ENCODE assay signal across 10 cellular contexts in genomic region chrY:19744381-19745378, GRCh38. TPM values are rescaled to one million over a fixed set of nuclear protein-coding genes. Genes with fewer than 3 reads are reported as not detected.
A peak's percentile ranks its signal among the peaks of the same experiment; 100 is the strongest.
DNase-seq lines count a peak whose midpoint lies in the region; ATAC-seq lines count a peak whose summit lies in the region.
"Had no signal": no experiment of that assay in that cellular context is flagged by ENCODE, and none has a peak within 500 bp of the region (broad histone marks: within the 10 kb centered on the region; RNA-seq: fewer than 3 reads in every experiment).

Gene KDM5D, minus strand, starts transcription at chrY:19744726. Its CDS starts 192 bp downstream, at chrY:19744534.

- peak within 1 kb of the TSS; percentile 73 for H3K4me3 ChIP-seq in thymus (ENCODE audit: low read length)
- H3K4me3 ChIP-seq: BLaER1 had no signal

- no peak for ATAC-seq in GM18870 (IDR thresholded peaks at IDR 0.05; ENCODE audit: unreplicated experiment)

- peak; percentile 5 to 31 (median 20) for DNase-seq in activated CD4-positive, CD25-positive, alpha-beta regulatory T cell (lab: John Stamatoyannopoulos, UW)
- DNase-seq in activated CD4-positive, CD25-positive, alpha-beta regulatory T cell treated with anti-CD3 and anti-CD28 coated beads, Interleukin-2, amount 50 U/mL, for 72 hours: no peak
- DNase-seq in NCI-H2196 treated with DMSO at 0.1 percent for 48 hours (lab: John Stamatoyannopoulos, UW; ENCODE audit: unreplicated experiment) (peak; percentile 74), lung microvascular endothelial cell (ENCODE audit: low read depth in 2 of 2) (no peak), NCI-H82 treated with DMSO at 0.1 percent for 48 hours (lab: John Stamatoyannopoulos, UW; ENCODE audit: unreplicated experiment) (no peak)
- DNase-seq in activated naive CD8-positive, alpha-beta T cell treated with anti-CD3 and anti-CD28 coated beads, Interleukin-2, amount 50 U/mL, for 16 hours (ENCODE audit: low read depth, low spot score): peak; percentile 29
- DNase-seq: upper lobe of left lung had no signal

- peak within 1 kb of the TSS; percentile 86 for H3K27ac ChIP-seq in thymus (ENCODE audit: low read depth)
- H3K27ac ChIP-seq: BLaER1 had no signal

- WGBS in thymus: under 1% methylated on average over 52 of the region's 52 CpGs

- no peaks in the 10 kb centered on the region for H3K27me3 ChIP-seq in thymus (ENCODE audit: control insufficient read depth, insufficient read depth)
- H3K27me3 ChIP-seq: BLaER1, upper lobe of left lung had no signal

- peaks cover 4% of the 10 kb centered on the region for H3K36me3 ChIP-seq in thymus (ENCODE audit: control insufficient read depth, insufficient read depth)
- H3K36me3 ChIP-seq: BLaER1, upper lobe of left lung had no signal

- H3K9me3 ChIP-seq in thymus (ENCODE audit: control insufficient read depth): no peaks in the 10 kb centered on the region
- H3K9me3 ChIP-seq: BLaER1, upper lobe of left lung had no signal

- H3K4me1 ChIP-seq in thymus (ENCODE audit: control insufficient read depth, insufficient read depth, low read length): no peaks in the 10 kb centered on the region
- H3K4me1 ChIP-seq: BLaER1, upper lobe of left lung had no signal

RNA-seq across cellular contexts. Expression of gene KDM5D, which starts in this region (rescaled TPM):
- 14.7 TPM in 1 of 2 replicates, not detected in the other for total RNA-seq in lung microvascular endothelial cell
- polyA plus RNA-seq in thymus: 54.0 TPM

Comparison
In these comparisons a context has a peak if more than half of its experiments do, and no peak if none do; other contexts are left out.
1. DNase-seq: peak in activated CD4-positive, CD25-positive, alpha-beta regulatory T cell (4 of 4), NCI-H2196 treated with DMSO at 0.1 percent for 48 hours (single experiment) and activated naive CD8-positive, alpha-beta T cell treated with anti-CD3 and anti-CD28 coated beads, Interleukin-2, amount 50 U/mL, for 16 hours (single experiment); none in activated CD4-positive, CD25-positive, alpha-beta regulatory T cell treated with anti-CD3 and anti-CD28 coated beads, Interleukin-2, amount 50 U/mL, for 72 hours (single experiment), lung microvascular endothelial cell (0 of 2) and NCI-H82 treated with DMSO at 0.1 percent for 48 hours (single experiment).